1 cellular context compared by ENCODE assay signal in the genomic region with DNA sequence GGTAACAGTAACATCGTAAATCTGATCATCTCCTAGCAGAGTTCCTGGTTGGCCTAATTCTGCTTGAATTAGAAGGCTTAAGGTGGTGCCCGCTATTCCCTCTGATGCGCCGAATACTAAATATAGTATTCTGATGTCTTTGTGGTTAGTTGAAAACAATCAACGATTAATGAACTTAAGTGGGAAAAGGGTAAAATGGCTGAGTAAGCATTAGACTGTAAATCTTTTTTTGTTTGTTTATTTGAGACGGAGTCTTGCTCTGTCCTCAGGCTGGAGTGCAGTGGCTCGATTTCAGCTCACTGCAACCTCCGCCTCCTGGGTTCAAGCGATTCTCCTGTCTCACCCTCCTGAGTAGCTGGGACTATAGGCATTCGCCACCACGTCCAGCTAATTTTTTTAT.
A peak's percentile ranks its signal among the peaks of the same experiment; 100 is the strongest.
TF ChIP-seq lines count a peak whose summit lies in the region.

No MANE protein-coding gene starts in this region.

TF ChIP-seq in IMR-90, 13 proteins besides CTCF, POLR2A, EP300 and RAD21 (continued from another document):
- TF ChIP-seq MAFK (IDR thresholded peaks at IDR 0.05; ENCODE audit: low read depth, low read length) (peak; percentile 48), RCOR1 (IDR thresholded peaks at IDR 0.05; ENCODE audit: insufficient replicate concordance, low read length) (no peak), RFX5 (IDR thresholded peaks at IDR 0.05; ENCODE audit: low read depth, low read length) (no peak)
